In genomic region chr5:132006331-132007120, GRCh38 we compare ENCODE assay signal across 27 cellular contexts. TPM values are rescaled to one million over a fixed set of nuclear protein-coding genes. Genes with fewer than 3 reads are reported as not detected.
DNase-seq lines count a peak whose midpoint lies in the region; ATAC-seq and TF ChIP-seq lines count a peak whose summit lies in the region.
"Had no signal": no experiment of that assay in that cellular context is flagged by ENCODE, and none has a peak within 500 bp of the region (broad histone marks: within the 10 kb centered on the region; RNA-seq: fewer than 3 reads in every experiment).

No MANE protein-coding gene starts in this region.

- H3K27me3 ChIP-seq in aorta (ENCODE audit: control insufficient read depth in 1 of 2, insufficient read depth in 2 of 2, low read length in 1 of 2) (no peaks in the 10 kb centered on the region), MG63 (peaks cover 5% of the 10 kb centered on the region; the same call in 1 of the 2 replicates)

- H3K27ac Mint-ChIP-seq in activated CD4-positive, alpha-beta T cell treated with anti-CD3 and anti-CD28 coated beads, Interleukin-2, amount 10 ng/mL, durations not matched to agents 7 days and 5 days = peak overlapping the region; percentile 26
- no peak overlapping the region for H3K27ac Mint-ChIP-seq in activated naive CD8-positive, alpha-beta T cell treated with anti-CD3 and anti-CD28 coated beads, Interleukin-2, amount 50 U/mL, for 24 hours
- H3K27ac Mint-ChIP-seq in immature natural killer cell = no peak overlapping the region
- H3K27ac Mint-ChIP-seq: CD4-positive, alpha-beta T cell had no signal

- ATAC-seq in mucosa of descending colon (no peak), aorta (ENCODE audit: low FRiP score) (no peak)
- no peak for ATAC-seq in activated naive CD8-positive, alpha-beta T cell treated with anti-CD3 and anti-CD28 coated beads, Interleukin-2, amount 50 U/mL, for 24 hours

- H3K27ac ChIP-seq in cingulate gyrus (ENCODE audit: low read depth, low read length) = peak overlapping the region; percentile 51
- no peak overlapping the region for H3K27ac ChIP-seq in aorta (ENCODE audit: low read depth in 1 of 2, low read length in 2 of 2)
- H3K27ac ChIP-seq: 22Rv1, GM23248, PC-9 had no signal

- H3K9me3 Mint-ChIP-seq in activated CD4-positive, alpha-beta T cell treated with anti-CD3 and anti-CD28 coated beads, Interleukin-2, amount 10 ng/mL, durations not matched to agents 7 days and 5 days = no peaks in the 10 kb centered on the region
- no peaks in the 10 kb centered on the region for H3K9me3 Mint-ChIP-seq in activated naive CD8-positive, alpha-beta T cell treated with anti-CD3 and anti-CD28 coated beads, Interleukin-2, amount 50 U/mL, for 24 hours
- H3K9me3 Mint-ChIP-seq in immature natural killer cell = no peaks in the 10 kb centered on the region
- H3K9me3 Mint-ChIP-seq: CD4-positive, alpha-beta T cell had no signal

- H3K9me3 ChIP-seq in mucosa of descending colon (no peaks in the 10 kb centered on the region), aorta (ENCODE audit: control insufficient read depth, low read length) (no peaks in the 10 kb centered on the region), MG63 (no peaks in the 10 kb centered on the region)

- intact Hi-C loops in mucosa of descending colon (cut with DNase I, micrococcal nuclease) (loop anchor here in 1 of 2 donors (5.0 kb wide), 1 partner anchor 419 kb away; no protein-coding TSS in a partner anchor), aorta (cut with DNase I) (loop anchor here (5.0 to 10.0 kb wide), 3 partner anchors 192 to 579 kb away; no protein-coding TSS in a partner anchor)

- H3K36me3 ChIP-seq in mucosa of descending colon (ENCODE audit: low read depth) = no peaks in the 10 kb centered on the region
- H3K36me3 ChIP-seq in aorta (ENCODE audit: control insufficient read depth in 1 of 2, insufficient read depth in 2 of 2, low read length in 1 of 2) = no peaks in the 10 kb centered on the region
- no peaks in the 10 kb centered on the region for H3K36me3 ChIP-seq in MG63

- H3K4me3 ChIP-seq in mucosa of descending colon (no peak overlapping the region), aorta (ENCODE audit: low read length in 2 of 2) (no peak overlapping the region), MG63 (no peak overlapping the region)
- H3K4me3 ChIP-seq: GM23248, PC-9 had no signal

- no peak for DNase-seq in activated CD4-positive, alpha-beta T cell treated with anti-CD3 and anti-CD28 coated beads, Interleukin-2, amount 10 ng/mL, durations not matched to agents 7 days and 5 days
- DNase-seq in activated CD4-positive, alpha-beta T cell treated with anti-CD3 and anti-CD28 coated beads for 4 hours = no peak
- DNase-seq in mucosa of descending colon (peak in 2 of 3 donors; percentile 4 to 5), aorta (peak; percentile 17 to 40), immature natural killer cell (no peak), MG63 (no peak)
- DNase-seq in activated naive CD8-positive, alpha-beta T cell treated with anti-CD3 and anti-CD28 coated beads, Interleukin-2, amount 50 U/mL, for 24 hours = no peak
- DNase-seq: CD4-positive, alpha-beta T cell; COR-L47; DMS53; H7; KBM-7; NCI-H1105 treated with DMSO at 0.1 percent for 48 hours; NCI-H2029 treated with DMSO at 0.1 percent for 48 hours; NCI-H446 treated with DMSO at 0.1 percent for 48 hours; NK-92 treated with Interleukin-12 subunit alpha and Interleukin-12 subunit beta, amount 100 ng/mL, for 24 hours; PC-9; Right ventricle myocardium superior had no signal

- 93 to 96% methylated on average over 6 of the region's 6 CpGs for WGBS in aorta, 2 donors

- CTCF ChIA-PET in activated CD4-positive, alpha-beta T cell treated with anti-CD3 and anti-CD28 coated beads, Interleukin-2, amount 10 ng/mL, durations not matched to agents 7 days and 5 days (lab: Charles Lee) = interaction anchor here (0.9 to 4.6 kb wide), 15 partner anchors 7 to 584 kb away, joined by 3 to 43 read pairs (median 7); partner anchors contain the start of gene IL3

- peaks cover 33% of the 10 kb centered on the region for H3K27me3 Mint-ChIP-seq in activated CD4-positive, alpha-beta T cell treated with anti-CD3 and anti-CD28 coated beads, Interleukin-2, amount 10 ng/mL, durations not matched to agents 7 days and 5 days
- peaks cover 17% of the 10 kb centered on the region for H3K27me3 Mint-ChIP-seq in activated naive CD8-positive, alpha-beta T cell treated with anti-CD3 and anti-CD28 coated beads, Interleukin-2, amount 50 U/mL, for 24 hours
- peaks cover 8 to 14% (median 10%) of the 10 kb centered on the region in 3 donors for H3K27me3 Mint-ChIP-seq in immature natural killer cell (ENCODE audit: low read depth in 3 of 3)

- H3K4me1 Mint-ChIP-seq in activated CD4-positive, alpha-beta T cell treated with anti-CD3 and anti-CD28 coated beads, Interleukin-2, amount 10 ng/mL, durations not matched to agents 7 days and 5 days = peaks cover 38% of the 10 kb centered on the region
- peaks cover 42% of the 10 kb centered on the region for H3K4me1 Mint-ChIP-seq in activated naive CD8-positive, alpha-beta T cell treated with anti-CD3 and anti-CD28 coated beads, Interleukin-2, amount 50 U/mL, for 24 hours
- H3K4me1 Mint-ChIP-seq in immature natural killer cell = peaks cover 17 to 25% of the 10 kb centered on the region in 2 donors

- peaks cover 1% of the 10 kb centered on the region for H3K36me3 Mint-ChIP-seq in activated CD4-positive, alpha-beta T cell treated with anti-CD3 and anti-CD28 coated beads, Interleukin-2, amount 10 ng/mL, durations not matched to agents 7 days and 5 days (ENCODE audit: low read depth)
- H3K36me3 Mint-ChIP-seq in activated naive CD8-positive, alpha-beta T cell treated with anti-CD3 and anti-CD28 coated beads, Interleukin-2, amount 50 U/mL, for 24 hours (ENCODE audit: low read depth) = peaks cover 2% of the 10 kb centered on the region
- peaks cover 0 to 3% (median 0%) of the 10 kb centered on the region in 3 donors for H3K36me3 Mint-ChIP-seq in immature natural killer cell

- H3K4me1 ChIP-seq in mucosa of descending colon (ENCODE audit: low read depth) = peaks cover 5% of the 10 kb centered on the region
- no peaks in the 10 kb centered on the region for H3K4me1 ChIP-seq in aorta (ENCODE audit: control insufficient read depth in 1 of 2, insufficient read depth in 2 of 2, low read length in 2 of 2)

- POLR2A ChIA-PET in activated CD4-positive, alpha-beta T cell treated with anti-CD3 and anti-CD28 coated beads, Interleukin-2, amount 10 ng/mL, durations not matched to agents 7 days and 5 days (lab: Charles Lee) = no interaction called here

- H3K4me3 Mint-ChIP-seq in activated CD4-positive, alpha-beta T cell treated with anti-CD3 and anti-CD28 coated beads, Interleukin-2, amount 10 ng/mL, durations not matched to agents 7 days and 5 days = no peak overlapping the region
- H3K4me3 Mint-ChIP-seq in activated naive CD8-positive, alpha-beta T cell treated with anti-CD3 and anti-CD28 coated beads, Interleukin-2, amount 50 U/mL, for 24 hours = no peak overlapping the region
- no peak overlapping the region for H3K4me3 Mint-ChIP-seq in immature natural killer cell
- H3K4me3 Mint-ChIP-seq: CD4-positive, alpha-beta T cell had no signal

- TF ChIP-seq CTCF in mucosa of descending colon (IDR thresholded peaks at IDR 0.05) = no peak

RNA-seq across cellular contexts. Expression of gene ACSL6, which starts 4.9 kb away (rescaled TPM):
- 10 to 100 TPM; 26.5 to 38.8 TPM for total RNA-seq in activated CD4-positive, alpha-beta T cell treated with anti-CD3 and anti-CD28 coated beads, Interleukin-2, amount 10 ng/mL, durations not matched to agents 7 days and 5 days
- total RNA-seq in mucosa of descending colon (1 to 10 TPM in 1 of 3 donors, under 1 TPM in 2; 0.38 to 3.8 (median 0.77) TPM), aorta (1 to 10 TPM in 1 of 2 donors, under 1 TPM in 1; 0.42 to 2.3 TPM)
- polyA plus RNA-seq in aorta (under 1 TPM; 0.03 to 0.13 TPM), immature natural killer cell (1 to 10 TPM; 2.0 to 3.1 (median 2.1) TPM)
- 1.1 TPM in 1 of 2 replicates, not detected in the other for total RNA-seq in MG63 (2014; rRNA removed; shearing (Covaris generic); ENCODE audit: low replicate concordance)
- total RNA-seq: LHCN-M2, MCF 10A, PC-9, RPMI7951 had no signal
- polyA plus RNA-seq: BJ, GM23248 had no signal

RNA-seq across cellular contexts. Expression of gene IL3, which starts 53.9 kb away (rescaled TPM):
- total RNA-seq in activated CD4-positive, alpha-beta T cell treated with anti-CD3 and anti-CD28 coated beads, Interleukin-2, amount 10 ng/mL, durations not matched to agents 7 days and 5 days = under 1 TPM; 0.20 to 0.40 TPM
- total RNA-seq in mucosa of descending colon (not detected), aorta (not detected)
- polyA plus RNA-seq in aorta (not detected), immature natural killer cell (under 1 TPM in 1 of 3 donors, not detected in 2; 0.20 TPM)
- not detected in 2 replicates for total RNA-seq in MG63 (2014; rRNA removed; shearing (Covaris generic); ENCODE audit: low replicate concordance)
- total RNA-seq: CD4-positive, alpha-beta T cell; Daoy; GM23248; H7; LHCN-M2; MCF 10A; PC-9; Right ventricle myocardium superior; RPMI7951; SK-MEL-5 had no signal
- polyA plus RNA-seq: BJ, GM23248 had no signal

Comparison
In these comparisons a context has a peak if more than half of its experiments do, and no peak if none do; other contexts are left out.
1. DNase-seq: peak in mucosa of descending colon (2 of 3) and aorta (2 of 2); none in activated CD4-positive, alpha-beta T cell treated with anti-CD3 and anti-CD28 coated beads, Interleukin-2, amount 10 ng/mL, durations not matched to agents 7 days and 5 days (single experiment), activated CD4-positive, alpha-beta T cell treated with anti-CD3 and anti-CD28 coated beads for 4 hours (0 of 2), activated naive CD8-positive, alpha-beta T cell treated with anti-CD3 and anti-CD28 coated beads, Interleukin-2, amount 50 U/mL, for 24 hours (single experiment), immature natural killer cell (0 of 3) and MG63 (single experiment).
2. RNA of gene ACSL6, which starts 4.9 kb away (total RNA-seq): 26.5 to 38.8 TPM in activated CD4-positive, alpha-beta T cell treated with anti-CD3 and anti-CD28 coated beads, Interleukin-2, amount 10 ng/mL, durations not matched to agents 7 days and 5 days; 0.42 to 2.3 TPM in aorta, 1.1 TPM in MG63 and 0.38 to 3.8 TPM in mucosa of descending colon; every median in the first group is over 4 times any median in the second.